ENCODE assay signal across 12 cellular contexts in genomic region chr1:25476186-25477097, GRCh38. TPM values are rescaled to one million over a fixed set of nuclear protein-coding genes. Genes with fewer than 3 reads are reported as not detected.
DNase-seq lines count a peak whose midpoint lies in the region; ATAC-seq and TF ChIP-seq lines count a peak whose summit lies in the region.
"Had no signal": no experiment of that assay in that cellular context is flagged by ENCODE, and none has a peak within 500 bp of the region (broad histone marks: within the 10 kb centered on the region; RNA-seq: fewer than 3 reads in every experiment).

No MANE protein-coding gene starts in this region.

- H3K4me3 Mint-ChIP-seq in WTC11 = no peak overlapping the region
- H3K4me3 Mint-ChIP-seq in naive thymus-derived CD4-positive, alpha-beta T cell = peak overlapping the region in 7 of 10 donors; percentile 2 to 64 (median 37)

- peak; percentile 49 for DNase-seq in DMS153 (lab: John Stamatoyannopoulos, UW)
- DNase-seq in DMS153 treated with DMSO at 0.1 percent for 48 hours (lab: John Stamatoyannopoulos, UW; ENCODE audit: unreplicated experiment) = no peak
- peak; percentile 27 for DNase-seq in NCI-H146 (lab: John Stamatoyannopoulos, UW)
- DNase-seq in WTC11 (ENCODE audit: low spot score) = no peak
- DNase-seq in naive thymus-derived CD4-positive, alpha-beta T cell = peak in 4 of 9 donors; percentile 23 to 37 (median 28)
- no peak for DNase-seq in Kasumi-1 (lab: John Stamatoyannopoulos, UW)
- no peak for DNase-seq in stimulated activated CD4-positive, alpha-beta T cell treated with anti-CD3 and anti-CD28 coated beads, Interleukin-1b, Interleukin-23, amount 100 ng/mL, for 48 hours
- DNase-seq: activated naive CD4-positive, alpha-beta T cell; cortex of kidney; NCI-H1694 treated with DMSO at 0.1 percent for 48 hours had no signal

- peaks cover 6% of the 10 kb centered on the region; the same call in 1 of the 2 replicates for H3K4me1 Mint-ChIP-seq in WTC11
- peaks cover 31 to 67% (median 59%) of the 10 kb centered on the region in 7 donors for H3K4me1 Mint-ChIP-seq in naive thymus-derived CD4-positive, alpha-beta T cell

- TF ChIP-seq CTCF in WTC11 (IDR thresholded peaks at IDR 0.05) = no peak

- H3K9me3 Mint-ChIP-seq in WTC11 = no peaks in the 10 kb centered on the region
- no peaks in the 10 kb centered on the region for H3K9me3 Mint-ChIP-seq in naive thymus-derived CD4-positive, alpha-beta T cell

- H3K27me3 Mint-ChIP-seq in WTC11 (ENCODE audit: low read depth) = no peaks in the 10 kb centered on the region
- H3K27me3 Mint-ChIP-seq in naive thymus-derived CD4-positive, alpha-beta T cell = no peaks in the 10 kb centered on the region

- no peaks in the 10 kb centered on the region for H3K27me3 ChIP-seq in naive thymus-derived CD4-positive, alpha-beta T cell (ENCODE audit: control insufficient read depth in 2 of 2, insufficient read depth in 2 of 2, low read length in 2 of 2)

- H3K36me3 Mint-ChIP-seq in WTC11 = no peaks in the 10 kb centered on the region
- H3K36me3 Mint-ChIP-seq in naive thymus-derived CD4-positive, alpha-beta T cell = peaks cover 0 to 9% (median 5%) of the 10 kb centered on the region in 5 donors

- POLR2A ChIA-PET in WTC11 (lab: Charles Lee) = no interaction called here
- POLR2A ChIA-PET in naive thymus-derived CD4-positive, alpha-beta T cell (lab: Charles Lee) = interaction anchor here (0.9 to 4.0 kb wide), 12 partner anchors 10 to 732 kb away, joined by 3 to 24 read pairs (median 3); partner anchors contain the start of gene MACO1

- H3K4me3 ChIP-seq in naive thymus-derived CD4-positive, alpha-beta T cell (ENCODE audit: low read length) = no peak overlapping the region

- intact Hi-C loops in naive thymus-derived CD4-positive, alpha-beta T cell (cut with micrococcal nuclease) = loop anchor here in 1 of 2 donors (10.0 kb wide), 1 partner anchor 242 kb away; the partner anchor contains the start of gene SYF2

- peak overlapping the region; percentile 11; the same call in 1 of the 2 replicates for H3K27ac Mint-ChIP-seq in WTC11
- H3K27ac Mint-ChIP-seq in naive thymus-derived CD4-positive, alpha-beta T cell = peak overlapping the region in 8 of 9 donors; percentile 55 to 97 (median 92)

- CTCF ChIA-PET in WTC11 (lab: Charles Lee) = interaction anchor here (0.9 to 1.4 kb wide), 2 partner anchors 11 to 25 kb away, joined by 3 to 4 read pairs; no protein-coding TSS in a partner anchor
- CTCF ChIA-PET in naive thymus-derived CD4-positive, alpha-beta T cell (lab: Charles Lee) = interaction anchor here (0.6 to 4.9 kb wide), 8 partner anchors 11 to 363 kb away, joined by 3 to 23 read pairs (median 5); no protein-coding TSS in a partner anchor

- ATAC-seq in WTC11 = no peak
- no peak for ATAC-seq in naive thymus-derived CD4-positive, alpha-beta T cell
- no peak for ATAC-seq in HG03442 (IDR thresholded peaks at IDR 0.05; ENCODE audit: unreplicated experiment)

- H3K27ac ChIP-seq in naive thymus-derived CD4-positive, alpha-beta T cell (ENCODE audit: low read depth, low read length) = peak overlapping the region; percentile 48
- H3K27ac ChIP-seq: 22Rv1 had no signal

- no peaks in the 10 kb centered on the region for H3K9me3 ChIP-seq in naive thymus-derived CD4-positive, alpha-beta T cell (ENCODE audit: control insufficient read depth in 2 of 3, low read length in 3 of 3)

- no peaks in the 10 kb centered on the region for H3K36me3 ChIP-seq in naive thymus-derived CD4-positive, alpha-beta T cell (ENCODE audit: control insufficient read depth in 2 of 3, insufficient read depth in 3 of 3, low read length in 3 of 3)

- peaks cover 9 to 42% of the 10 kb centered on the region in 2 donors for H3K4me1 ChIP-seq in naive thymus-derived CD4-positive, alpha-beta T cell (ENCODE audit: control insufficient read depth in 2 of 2, insufficient read depth in 2 of 2, low read length in 2 of 2)

TF ChIP-seq in WTC11, 78 proteins besides CTCF, POLR2A, EP300 and RAD21:
- TF ChIP-seq NFE2L1 (CRISPR knock-in tag; IDR thresholded peaks at IDR 0.05) (no peak), MAX (CRISPR knock-in tag; IDR thresholded peaks at IDR 0.05) (no peak), IRF2 (CRISPR knock-in tag; IDR thresholded peaks at IDR 0.05; ENCODE audit: borderline replicate concordance, low read depth) (no peak), SMAD4 (CRISPR knock-in tag; IDR thresholded peaks at IDR 0.05) (no peak), ARID4B (CRISPR knock-in tag; IDR thresholded peaks at IDR 0.05; ENCODE audit: borderline replicate concordance) (no peak), ZSCAN18 (CRISPR knock-in tag; IDR thresholded peaks at IDR 0.05) (no peak), NR3C1 (CRISPR knock-in tag; conservative IDR thresholded peaks at IDR 0.05; ENCODE audit: low read depth) (no peak), ATF1 (CRISPR knock-in tag; IDR thresholded peaks at IDR 0.05) (no peak), HMGA2 (CRISPR knock-in tag; IDR thresholded peaks at IDR 0.05) (no peak), USF1 (CRISPR knock-in tag; IDR thresholded peaks at IDR 0.05) (no peak), ATF3 (CRISPR knock-in tag; conservative IDR thresholded peaks at IDR 0.05) (no peak), CDX4 (CRISPR knock-in tag; IDR thresholded peaks at IDR 0.05; ENCODE audit: borderline replicate concordance) (no peak)

RNA-seq across cellular contexts. Expression of gene MACO1, which starts 45.7 kb away (rescaled TPM):
- 9.0 to 9.5 TPM (median 9.0 TPM) in 3 replicates for total RNA-seq in WTC11 (2021)
- 10 to 100 TPM; 16.7 to 25.9 (median 22.0) TPM for total RNA-seq in naive thymus-derived CD4-positive, alpha-beta T cell
- 1 to 10 TPM; 8.8 to 9.8 TPM for polyA plus RNA-seq in naive thymus-derived CD4-positive, alpha-beta T cell

RNA-seq across cellular contexts. Expression of gene RHCE, which starts 55.8 kb away (rescaled TPM):
- total RNA-seq in WTC11 (2021) = 0.24 to 0.27 TPM in 2 of 3 replicates, not detected in the other
- 1 to 10 TPM in 1 of 5 experiments, under 1 TPM in 3, not detected in 1; 0.40 to 1.3 (median 0.69) TPM for total RNA-seq in naive thymus-derived CD4-positive, alpha-beta T cell
- 1 to 10 TPM in 1 of 2 donors, under 1 TPM in 1; 0.61 to 1.0 TPM for polyA plus RNA-seq in naive thymus-derived CD4-positive, alpha-beta T cell

Comparison
In these comparisons a context has a peak if more than half of its experiments do, and no peak if none do; other contexts are left out.
1. DNase-seq: peak in DMS153 (single experiment) and NCI-H146 (single experiment); none in DMS153 treated with DMSO at 0.1 percent for 48 hours (single experiment), WTC11 (single experiment), Kasumi-1 (0 of 2) and stimulated activated CD4-positive, alpha-beta T cell treated with anti-CD3 and anti-CD28 coated beads, Interleukin-1b, Interleukin-23, amount 100 ng/mL, for 48 hours (single experiment).